In genomic region chr9:93261735-93262523, GRCh38 we compare ENCODE assay signal across 18 cellular contexts.
A peak's percentile ranks its signal among the peaks of the same experiment; 100 is the strongest.
DNase-seq lines count a peak whose midpoint lies in the region; ATAC-seq and TF ChIP-seq lines count a peak whose summit lies in the region.
"Had no signal": no experiment of that assay in that cellular context is flagged by ENCODE, and none has a peak within 500 bp of the region (broad histone marks: within the 10 kb centered on the region; RNA-seq: fewer than 3 reads in every experiment).

No MANE protein-coding gene starts in this region.

- H3K27me3 ChIP-seq in GM23338 (ENCODE audit: insufficient read depth): no peaks in the 10 kb centered on the region

- H3K36me3 Mint-ChIP-seq in GM23338 (ENCODE audit: low read depth) (peaks cover 7% of the 10 kb centered on the region; the same call in 2 of the 3 replicates), glutamatergic neuron (ENCODE audit: unreplicated experiment) (no peaks in the 10 kb centered on the region)
- H3K36me3 Mint-ChIP-seq: CD14-positive monocyte had no signal

- intact Hi-C loops in sciatic nerve (cut with DNase I): no loop called here

- H3K36me3 ChIP-seq in GM23338 (ENCODE audit: insufficient read depth): peaks cover 3% of the 10 kb centered on the region; the same call in 1 of the 2 replicates

- no peak overlapping the region for H3K27ac ChIP-seq in GM23338 (ENCODE audit: low read depth)
- H3K27ac ChIP-seq: 22Rv1, parathyroid adenoma had no signal

- H3K79me2 ChIP-seq in GM23338 (replicated peaks; ENCODE audit: insufficient read depth): no peaks in the 10 kb centered on the region
- H3K79me2 ChIP-seq: parathyroid adenoma had no signal

- TF ChIP-seq CTCF in GM23338 (conservative IDR thresholded peaks at IDR 0.05; ENCODE audit: low read depth in 2 of 2) (no peak), glutamatergic neuron (IDR thresholded peaks at IDR 0.05; ENCODE audit: partially characterized antibody, unreplicated experiment) (no peak)

- H3K27ac Mint-ChIP-seq in GM23338 (peak overlapping the region; percentile 68), glutamatergic neuron (ENCODE audit: unreplicated experiment) (no peak overlapping the region)
- H3K27ac Mint-ChIP-seq: activated naive CD8-positive, alpha-beta T cell treated with anti-CD3 and anti-CD28 coated beads, Interleukin-2, amount 50 U/mL, for 24 hours; CD14-positive monocyte; HFFc6 had no signal

- H3K27me3 Mint-ChIP-seq in GM23338 (ENCODE audit: insufficient read depth, low read depth, poor library complexity) (peaks cover 3% of the 10 kb centered on the region), glutamatergic neuron (ENCODE audit: unreplicated experiment) (no peaks in the 10 kb centered on the region)
- H3K27me3 Mint-ChIP-seq: activated naive CD8-positive, alpha-beta T cell treated with anti-CD3 and anti-CD28 coated beads, Interleukin-2, amount 50 U/mL, for 24 hours had no signal

- H3K9me3 Mint-ChIP-seq in GM23338: no peaks in the 10 kb centered on the region; the same call in 2 of the 3 replicates
- peaks cover 8% of the 10 kb centered on the region for H3K9me3 Mint-ChIP-seq in glutamatergic neuron (ENCODE audit: unreplicated experiment)
- H3K9me3 Mint-ChIP-seq: activated naive CD8-positive, alpha-beta T cell treated with anti-CD3 and anti-CD28 coated beads, Interleukin-2, amount 50 U/mL, for 24 hours; central memory CD8-positive, alpha-beta T cell; HFFc6 had no signal

- H3K4me1 Mint-ChIP-seq in GM23338: peaks cover 2% of the 10 kb centered on the region; the same call in 2 of the 3 replicates
- H3K4me1 Mint-ChIP-seq in glutamatergic neuron (ENCODE audit: low read depth, unreplicated experiment): peaks cover 17% of the 10 kb centered on the region
- H3K4me1 Mint-ChIP-seq: activated naive CD8-positive, alpha-beta T cell treated with anti-CD3 and anti-CD28 coated beads, Interleukin-2, amount 50 U/mL, for 24 hours; CD14-positive monocyte; central memory CD8-positive, alpha-beta T cell had no signal

- no peaks in the 10 kb centered on the region for H3K4me1 ChIP-seq in GM23338 (ENCODE audit: insufficient read depth)
- H3K4me1 ChIP-seq: parathyroid adenoma had no signal

- ATAC-seq in GM23338 (no peak), sciatic nerve (no peak), HG03378 (IDR thresholded peaks at IDR 0.05; ENCODE audit: unreplicated experiment) (no peak), HG02870 (IDR thresholded peaks at IDR 0.05; ENCODE audit: unreplicated experiment) (no peak)
- ATAC-seq: activated naive CD8-positive, alpha-beta T cell treated with anti-CD3 and anti-CD28 coated beads, Interleukin-2, amount 50 U/mL, for 24 hours had no signal

- H3K4me3 Mint-ChIP-seq in GM23338: no peak overlapping the region
- no peak overlapping the region for H3K4me3 Mint-ChIP-seq in glutamatergic neuron (ENCODE audit: unreplicated experiment)
- H3K4me3 Mint-ChIP-seq: activated naive CD8-positive, alpha-beta T cell treated with anti-CD3 and anti-CD28 coated beads, Interleukin-2, amount 50 U/mL, for 24 hours; CD14-positive monocyte; central memory CD8-positive, alpha-beta T cell; HFFc6 had no signal

- H3K9me2 ChIP-seq in GM23338 (ENCODE audit: insufficient read depth): no peaks in the 10 kb centered on the region

- no peaks in the 10 kb centered on the region for H3F3A ChIP-seq in GM23338 (replicated peaks; ENCODE audit: low read depth)

- peak; percentile 42 for DNase-seq in DMS53 (lab: John Stamatoyannopoulos, UW)
- DNase-seq in DMS53 treated with DMSO at 0.1 percent for 48 hours (lab: John Stamatoyannopoulos, UW; ENCODE audit: unreplicated experiment): no peak
- DNase-seq in GM23338 (ENCODE audit: low spot score): no peak
- DNase-seq in glutamatergic neuron: peak; percentile 16
- peak; percentile 51 for DNase-seq in sciatic nerve (ENCODE audit: low spot score)
- DNase-seq in RPMI8226: no peak
- DNase-seq: activated naive CD8-positive, alpha-beta T cell treated with anti-CD3 and anti-CD28 coated beads, Interleukin-2, amount 50 U/mL, for 24 hours; foreskin fibroblast; HFFc6; Kasumi-1; NCI-H1694 treated with DMSO at 0.1 percent for 48 hours; OCI-M1 had no signal

- no peak overlapping the region for H3K4me3 ChIP-seq in GM23338

- no peak overlapping the region for H3K4me2 ChIP-seq in GM23338

- H2AFZ ChIP-seq in GM23338: no peak overlapping the region
- H2AFZ ChIP-seq: parathyroid adenoma had no signal

- no peaks in the 10 kb centered on the region; the same call in 1 of the 2 replicates for H4K20me1 ChIP-seq in GM23338 (replicated peaks; ENCODE audit: insufficient read depth)

TF ChIP-seq in GM23338, 12 proteins besides CTCF, POLR2A, EP300 and RAD21 (continues in another document):
- TF ChIP-seq EZH2 (IDR thresholded peaks at IDR 0.05; ENCODE audit: low read depth, unreplicated experiment) (no peak), ETS1 (IDR thresholded peaks at IDR 0.05) (no peak), CREB1 (CRISPR knock-in tag; IDR thresholded peaks at IDR 0.05; ENCODE audit: low read depth) (no peak), ZNF114 (CRISPR knock-in tag; IDR thresholded peaks at IDR 0.05) (no peak), STAT1 (IDR thresholded peaks at IDR 0.05; ENCODE audit: unreplicated experiment) (no peak), REST (IDR thresholded peaks at IDR 0.05; ENCODE audit: unreplicated experiment) (no peak), JUNB (IDR thresholded peaks at IDR 0.05; ENCODE audit: unreplicated experiment) (no peak), ZNF331 (CRISPR knock-in tag; IDR thresholded peaks at IDR 0.05; ENCODE audit: low read depth) (no peak), EZH2phosphoT487 (IDR thresholded peaks at IDR 0.05; ENCODE audit: unreplicated experiment) (no peak), POLR2AphosphoS5 (IDR thresholded peaks at IDR 0.05; ENCODE audit: low read depth) (no peak)

Comparison
In these comparisons a context has a peak if more than half of its experiments do, and no peak if none do; other contexts are left out.
1. DNase-seq: peak in DMS53 (single experiment), glutamatergic neuron (single experiment) and sciatic nerve (single experiment); none in DMS53 treated with DMSO at 0.1 percent for 48 hours (single experiment), GM23338 (single experiment) and RPMI8226 (single experiment).